15 cellular contexts compared by ENCODE assay signal in genomic region chr4:86924805-86925204, GRCh38. TPM values are rescaled to one million over a fixed set of nuclear protein-coding genes. Genes with fewer than 3 reads are reported as not detected.
DNase-seq lines count a peak whose midpoint lies in the region; ATAC-seq, FAIRE-seq and TF ChIP-seq lines count a peak whose summit lies in the region.
"Had no signal": no experiment of that assay in that cellular context is flagged by ENCODE, and none has a peak within 500 bp of the region (broad histone marks: within the 10 kb centered on the region; RNA-seq: fewer than 3 reads in every experiment).

No MANE protein-coding gene starts in this region.

- FAIRE-seq in endothelial cell of umbilical vein (lab: Jason Lieb, UNC): peak; percentile 69

- intact Hi-C loops in endothelial cell of umbilical vein (cut with micrococcal nuclease): loop anchor here (1.0 kb wide), 2 partner anchors 9 to 49 kb away; no protein-coding TSS in a partner anchor

- H2AFZ ChIP-seq in endothelial cell of umbilical vein (ENCODE audit: low read depth, low read length): peak overlapping the region; percentile 51

- CTCF ChIA-PET in endothelial cell of umbilical vein (lab: Charles Lee): interaction anchor here (1.5 to 9.1 kb wide), 6 partner anchors 11 to 225 kb away, joined by 4 to 157 read pairs (median 54); partner anchors contain the start of gene AFF1

- POLR2A ChIA-PET in endothelial cell of umbilical vein (lab: Charles Lee): interaction anchor here (1.1 to 1.8 kb wide), 2 partner anchors 10 to 82 kb away, joined by 5 to 7 read pairs; partner anchors contain the start of gene AFF1

- DNase-seq in EL: peak; percentile 89
- no peak for DNase-seq in SK-N-MC (ENCODE audit: low read depth, low spot score)
- peak; percentile 88 for DNase-seq in endothelial cell of umbilical vein (ENCODE audit: low read depth, low spot score)
- DNase-seq in omental fat pad (ENCODE audit: low spot score): no peak
- no peak for DNase-seq in NK-92 (lab: John Stamatoyannopoulos, UW; ENCODE audit: unreplicated experiment)
- no peak for DNase-seq in substantia nigra (lab: John Stamatoyannopoulos, UW)
- no peak for DNase-seq in NCI-H69 (lab: John Stamatoyannopoulos, UW)
- DNase-seq in NCI-H510A (lab: John Stamatoyannopoulos, UW): no peak
- DNase-seq: activated CD4-positive, CD25-positive, alpha-beta regulatory T cell; activated T-cell treated with anti-CD3 and anti-CD28 coated beads, Interleukin-2, amount 50 U/mL, for 48 hours; CD4-positive, alpha-beta memory T cell; GOT3; uterus had no signal

- dilution Hi-C loops in endothelial cell of umbilical vein (cut with MboI; ENCODE audit: extremely low pct_ligation_motif_present, low sequenced_read_pairs): loop anchor here (25.0 kb wide), 1 partner anchor 187 kb away; no protein-coding TSS in a partner anchor

- H3K9ac ChIP-seq in SK-N-MC (ENCODE audit: insufficient read length): no peak overlapping the region
- peak overlapping the region; percentile 41 for H3K9ac ChIP-seq in endothelial cell of umbilical vein (replicated peaks; ENCODE audit: extremely low read depth, insufficient read depth, low read length)

- H4K20me1 ChIP-seq in endothelial cell of umbilical vein (replicated peaks; ENCODE audit: control insufficient read depth, extremely low read depth, insufficient read depth, low read length): no peaks in the 10 kb centered on the region

- BruUV-seq in endothelial cell of umbilical vein (replicated peaks; lab: Mats Ljungman, UMichigan): no TSS peak

- ATAC-seq in omental fat pad (ENCODE audit: low FRiP score): peak; percentile 48
- ATAC-seq: Panc1, sciatic nerve had no signal

- H3K79me2 ChIP-seq in endothelial cell of umbilical vein (ENCODE audit: control insufficient read depth, insufficient read depth, low read length): no peaks in the 10 kb centered on the region

- H3K9me1 ChIP-seq in endothelial cell of umbilical vein (replicated peaks; ENCODE audit: control insufficient read depth, extremely low read depth, insufficient read depth, low read length): no peaks in the 10 kb centered on the region

- H3K9me3 ChIP-seq in SK-N-MC (ENCODE audit: low read depth, low read length) (no peaks in the 10 kb centered on the region), endothelial cell of umbilical vein (replicated peaks; ENCODE audit: control insufficient read depth, insufficient read depth, low read length) (no peaks in the 10 kb centered on the region)
- H3K9me3 ChIP-seq: uterus had no signal

- H3K4me1 ChIP-seq in endothelial cell of umbilical vein (ENCODE audit: control insufficient read depth, extremely low read depth, insufficient read depth, low read length): peaks cover 29% of the 10 kb centered on the region

- H3K36me3 ChIP-seq in SK-N-MC (ENCODE audit: insufficient read depth, low read length) (no peaks in the 10 kb centered on the region), endothelial cell of umbilical vein (ENCODE audit: control insufficient read depth in 2 of 2, extremely low read depth in 1 of 2, insufficient read depth in 2 of 2, low read length in 2 of 2) (no peaks in the 10 kb centered on the region)
- H3K36me3 ChIP-seq: uterus had no signal

- H3K27me3 ChIP-seq in endothelial cell of umbilical vein (ENCODE audit: control insufficient read depth in 2 of 2, insufficient read depth in 2 of 2, low read length in 2 of 2): no peaks in the 10 kb centered on the region
- H3K27me3 ChIP-seq: uterus had no signal

- H3K27ac ChIP-seq in SK-N-MC (peak overlapping the region; percentile 85), endothelial cell of umbilical vein (ENCODE audit: insufficient read depth, low read depth, low read length) (peak overlapping the region; percentile 91), substantia nigra (ENCODE audit: low read depth, low read length, poor library complexity, severe bottlenecking) (no peak overlapping the region)
- H3K27ac ChIP-seq: uterus had no signal

- H3K4me3 ChIP-seq in SK-N-MC (no peak overlapping the region), endothelial cell of umbilical vein (replicated peaks in 1 of 3; ENCODE audit: insufficient read depth in 1 of 3, low read depth in 1 of 3, low read length in 3 of 3) (no peak overlapping the region)
- H3K4me3 ChIP-seq: uterus had no signal

- peak overlapping the region; percentile 58 for H3K4me2 ChIP-seq in endothelial cell of umbilical vein (ENCODE audit: insufficient read depth, low read length)

- TF ChIP-seq CTCF in endothelial cell of umbilical vein (IDR thresholded peaks at IDR 0.05; ENCODE audit: extremely low read depth in 1 of 2, insufficient read depth in 1 of 2, low read depth in 1 of 2, low read length in 2 of 2) (no peak), omental fat pad (IDR thresholded peaks at IDR 0.05) (no peak)

- TF ChIP-seq POLR2A in endothelial cell of umbilical vein (IDR thresholded peaks at IDR 0.05; ENCODE audit: low read depth, low read length): no peak

TF ChIP-seq in endothelial cell of umbilical vein, 7 proteins besides CTCF, POLR2A, EP300 and RAD21:
- TF ChIP-seq FOS (IDR thresholded peaks at IDR 0.05; ENCODE audit: borderline replicate concordance, insufficient read depth, low read length): peak; percentile 71
- peak; percentile 67 for TF ChIP-seq POLR2AphosphoS5 (IDR thresholded peaks at IDR 0.05; ENCODE audit: insufficient read depth, low read depth, low read length)
- peak; percentile 80 for TF ChIP-seq GATA2 (IDR thresholded peaks at IDR 0.05; ENCODE audit: insufficient read depth, insufficient read length, low read depth, low read length)
- peak; percentile 86 for TF ChIP-seq JUN (IDR thresholded peaks at IDR 0.05; ENCODE audit: borderline replicate concordance, insufficient read depth, insufficient read length, low read depth)
- TF ChIP-seq MYC (IDR thresholded peaks at IDR 0.05; ENCODE audit: low read depth, low read length): no peak
TF ChIP-seq in endothelial cell of umbilical vein: peak in this region for 4.

RNA-seq across cellular contexts. Expression of gene AFF1, which starts 10.0 kb away (rescaled TPM):
- total RNA-seq in endothelial cell of umbilical vein: 80.7 and 106 TPM in 2 replicates
- polyA plus RNA-seq in endothelial cell of umbilical vein: 18.6 and 26.2 TPM in 2 replicates
- 29.9 and 34.0 TPM in 2 replicates for polyA plus RNA-seq in endothelial cell of umbilical vein (2011; cell fraction: cytosol; rRNA removed)
- polyA plus RNA-seq in endothelial cell of umbilical vein (2011; cell fraction: nucleus; rRNA removed): 74.4 and 112 TPM in 2 replicates
- 31.7 and 34.1 TPM in 2 replicates for polyA plus RNA-seq in endothelial cell of umbilical vein (2012)
- polyA minus RNA-seq in endothelial cell of umbilical vein: 94.9 and 108 TPM in 2 replicates
- polyA minus RNA-seq in endothelial cell of umbilical vein (2011; cell fraction: cytosol; rRNA and poly(A)+ RNA removed): 24.1 TPM
- polyA minus RNA-seq in endothelial cell of umbilical vein (2011; cell fraction: nucleus; rRNA and poly(A)+ RNA removed): 154 and 179 TPM in 2 replicates
- 100 to 1,000 TPM in 2 of 4 donors, 10 to 100 TPM in 2; 89.4 to 138 (median 103) TPM for total RNA-seq in omental fat pad

RNA-seq across cellular contexts. Expression of gene C4orf36, which starts 32.6 kb away (rescaled TPM):
- total RNA-seq in endothelial cell of umbilical vein (0.66 TPM in 1 of 2 replicates, not detected in the other), omental fat pad (1 to 10 TPM in 2 of 4 donors, under 1 TPM in 1, not detected in 1; 0.48 to 2.2 (median 1.5) TPM)
- polyA plus RNA-seq in endothelial cell of umbilical vein: not detected in 2 replicates
- 0.21 and 0.32 TPM in 2 replicates for polyA plus RNA-seq in endothelial cell of umbilical vein (2011; cell fraction: cytosol; rRNA removed)
- polyA plus RNA-seq in endothelial cell of umbilical vein (2011; cell fraction: nucleus; rRNA removed): 0.10 and 0.45 TPM in 2 replicates
- not detected in 2 replicates for polyA plus RNA-seq in endothelial cell of umbilical vein (2012)
- polyA minus RNA-seq in endothelial cell of umbilical vein: not detected in 2 replicates
- polyA minus RNA-seq in endothelial cell of umbilical vein (2011; cell fraction: cytosol; rRNA and poly(A)+ RNA removed): not detected
- polyA minus RNA-seq in endothelial cell of umbilical vein (2011; cell fraction: nucleus; rRNA and poly(A)+ RNA removed): not detected in 2 replicates
- polyA plus RNA-seq: CD4-positive, alpha-beta memory T cell had no signal

Comparison
In these comparisons a context has a peak if more than half of its experiments do, and no peak if none do; other contexts are left out.
1. DNase-seq: peak in EL (single experiment) and endothelial cell of umbilical vein (single experiment); none in SK-N-MC (single experiment), omental fat pad (single experiment), NK-92 (single experiment), substantia nigra (0 of 49), NCI-H69 (single experiment) and NCI-H510A (single experiment).